Comparison of ENCODE assay signal across 1 cellular context in genomic region chr7:66741-67140, GRCh38.
TF ChIP-seq lines count a peak whose summit lies in the region.

No MANE protein-coding gene starts in this region.

TF ChIP-seq in WTC11, 78 proteins besides CTCF, POLR2A, EP300 and RAD21 (continued from another document):
- TF ChIP-seq AFF4 (CRISPR knock-in tag; IDR thresholded peaks at IDR 0.05; ENCODE audit: borderline replicate concordance) (no peak), NFYB (CRISPR knock-in tag; conservative IDR thresholded peaks at IDR 0.05; ENCODE audit: low read depth) (no peak), KAT7 (CRISPR knock-in tag; IDR thresholded peaks at IDR 0.05; ENCODE audit: borderline replicate concordance) (no peak), ZNF416 (CRISPR knock-in tag; IDR thresholded peaks at IDR 0.05) (no peak), EMX1 (CRISPR knock-in tag; IDR thresholded peaks at IDR 0.05) (no peak), MYBL2 (CRISPR knock-in tag; IDR thresholded peaks at IDR 0.05) (no peak)
